In genomic region chr19:5908773-5909442, GRCh38 we compare ENCODE assay signal across 1 cellular context.
A peak's percentile ranks its signal among the peaks of the same experiment; 100 is the strongest.
TF ChIP-seq lines count a peak whose summit lies in the region.

No MANE protein-coding gene starts in this region.

TF ChIP-seq in HepG2, 621 proteins besides CTCF, POLR2A, EP300 and RAD21 (continued from another document and continues in another):
- TF ChIP-seq DZIP1 (CRISPR knock-in tag; IDR thresholded peaks at IDR 0.05) (no peak), GFI1 (CRISPR knock-in tag; IDR thresholded peaks at IDR 0.05; ENCODE audit: borderline replicate concordance) (peak; percentile 87), ZNF572 (CRISPR knock-in tag; IDR thresholded peaks at IDR 0.05) (no peak), ZNF710 (CRISPR knock-in tag; IDR thresholded peaks at IDR 0.05; ENCODE audit: borderline replicate concordance) (peak; percentile 66; the same call in 1 of the 2 replicates), ZBTB21 (CRISPR knock-in tag; IDR thresholded peaks at IDR 0.05) (peak; percentile 57; the same call in 1 of the 2 replicates), SNAPC5 (CRISPR knock-in tag; IDR thresholded peaks at IDR 0.05; ENCODE audit: borderline replicate concordance) (no peak), ZNF10 (CRISPR knock-in tag; IDR thresholded peaks at IDR 0.05; ENCODE audit: borderline replicate concordance, low read depth) (no peak), ZUFSP (CRISPR knock-in tag; IDR thresholded peaks at IDR 0.05; ENCODE audit: borderline replicate concordance) (no peak), CEBPB (IDR thresholded peaks at IDR 0.05; ENCODE audit: borderline replicate concordance, low read depth, low read length) (peak; percentile 90), ZNF577 (CRISPR knock-in tag; IDR thresholded peaks at IDR 0.05; ENCODE audit: borderline replicate concordance, low read depth) (no peak), ATF7-NPFF (CRISPR knock-in tag; IDR thresholded peaks at IDR 0.05; ENCODE audit: low read depth) (no peak), TFDP2 (CRISPR knock-in tag; IDR thresholded peaks at IDR 0.05) (no peak), KDM2A (CRISPR knock-in tag; IDR thresholded peaks at IDR 0.05; ENCODE audit: borderline replicate concordance, low read depth) (no peak), ZNF20 (CRISPR knock-in tag; IDR thresholded peaks at IDR 0.05) (no peak), HOXA7 (CRISPR knock-in tag; IDR thresholded peaks at IDR 0.05) (no peak), MEF2D (CRISPR knock-in tag; IDR thresholded peaks at IDR 0.05) (no peak), YEATS2 (CRISPR knock-in tag; IDR thresholded peaks at IDR 0.05; ENCODE audit: borderline replicate concordance) (no peak), SNAPC2 (CRISPR knock-in tag; IDR thresholded peaks at IDR 0.05) (no peak), ZNF460 (CRISPR knock-in tag; IDR thresholded peaks at IDR 0.05; ENCODE audit: borderline replicate concordance) (no peak), ZBTB25 (CRISPR knock-in tag; IDR thresholded peaks at IDR 0.05) (no peak), ZNF382 (CRISPR knock-in tag; IDR thresholded peaks at IDR 0.05; ENCODE audit: borderline replicate concordance) (no peak), RXRB (CRISPR knock-in tag; IDR thresholded peaks at IDR 0.05; ENCODE audit: borderline replicate concordance) (peak; percentile 78), TCF7L2 (IDR thresholded peaks at IDR 0.05; ENCODE audit: low read depth, low read length) (no peak), RARA (CRISPR knock-in tag; IDR thresholded peaks at IDR 0.05) (no peak; the same call in 1 of the 2 replicates), KMT2A (CRISPR knock-in tag; IDR thresholded peaks at IDR 0.05) (no peak), FOXO4 (CRISPR knock-in tag; conservative IDR thresholded peaks at IDR 0.05) (no peak), ZNF431 (CRISPR knock-in tag; IDR thresholded peaks at IDR 0.05; ENCODE audit: borderline replicate concordance, low read depth) (no peak), ZBTB46 (CRISPR knock-in tag; IDR thresholded peaks at IDR 0.05; ENCODE audit: borderline replicate concordance) (no peak), MNT (IDR thresholded peaks at IDR 0.05) (no peak), SRSF4 (IDR thresholded peaks at IDR 0.05; ENCODE audit: low read depth, low read length, poor library complexity, severe bottlenecking) (no peak), RFX1 (IDR thresholded peaks at IDR 0.05) (no peak), ZNF546 (CRISPR knock-in tag; conservative IDR thresholded peaks at IDR 0.05) (no peak), MYC (CRISPR knock-in tag; IDR thresholded peaks at IDR 0.05; ENCODE audit: borderline replicate concordance) (no peak), SMC3 (IDR thresholded peaks at IDR 0.05; ENCODE audit: low read length) (0 out of 2 replicates have a peak, but pooled peaks have one; percentile 6), ZBTB43 (CRISPR knock-in tag; conservative IDR thresholded peaks at IDR 0.05) (no peak), ZNF770 (CRISPR knock-in tag; IDR thresholded peaks at IDR 0.05) (peak; percentile 18; the same call in 1 of the 2 replicates), TSC22D2 (CRISPR knock-in tag; IDR thresholded peaks at IDR 0.05; ENCODE audit: borderline replicate concordance) (no peak), ZNF292 (CRISPR knock-in tag; IDR thresholded peaks at IDR 0.05; ENCODE audit: borderline replicate concordance, low read depth) (peak; percentile 83; the same call in 1 of the 2 replicates), PAX8 (CRISPR knock-in tag; IDR thresholded peaks at IDR 0.05; ENCODE audit: borderline replicate concordance) (no peak), MTF1 (CRISPR knock-in tag; IDR thresholded peaks at IDR 0.05) (no peak), ZNF256 (CRISPR knock-in tag; conservative IDR thresholded peaks at IDR 0.05) (no peak), ZBTB38 (CRISPR knock-in tag; IDR thresholded peaks at IDR 0.05) (peak; percentile 72), ZNF773 (CRISPR knock-in tag; IDR thresholded peaks at IDR 0.05; ENCODE audit: borderline replicate concordance) (no peak), SYNCRIP (IDR thresholded peaks at IDR 0.05; ENCODE audit: insufficient read depth, low read depth, low read length) (no peak), ONECUT2 (CRISPR knock-in tag; IDR thresholded peaks at IDR 0.05) (no peak), SRSF9 (IDR thresholded peaks at IDR 0.05; ENCODE audit: borderline replicate concordance, insufficient read depth, low read depth, low read length, poor library complexity, severe bottlenecking) (no peak), PTBP1 (IDR thresholded peaks at IDR 0.05; ENCODE audit: low read depth, low read length, poor library complexity, severe bottlenecking) (no peak), STAT5B (CRISPR knock-in tag; IDR thresholded peaks at IDR 0.05) (no peak), ZNF850 (CRISPR knock-in tag; conservative IDR thresholded peaks at IDR 0.05) (no peak), ZNF24 (IDR thresholded peaks at IDR 0.05) (no peak), KLF6 (CRISPR knock-in tag; IDR thresholded peaks at IDR 0.05) (no peak)
